8 cellular contexts compared by ENCODE assay signal in the genomic region with DNA sequence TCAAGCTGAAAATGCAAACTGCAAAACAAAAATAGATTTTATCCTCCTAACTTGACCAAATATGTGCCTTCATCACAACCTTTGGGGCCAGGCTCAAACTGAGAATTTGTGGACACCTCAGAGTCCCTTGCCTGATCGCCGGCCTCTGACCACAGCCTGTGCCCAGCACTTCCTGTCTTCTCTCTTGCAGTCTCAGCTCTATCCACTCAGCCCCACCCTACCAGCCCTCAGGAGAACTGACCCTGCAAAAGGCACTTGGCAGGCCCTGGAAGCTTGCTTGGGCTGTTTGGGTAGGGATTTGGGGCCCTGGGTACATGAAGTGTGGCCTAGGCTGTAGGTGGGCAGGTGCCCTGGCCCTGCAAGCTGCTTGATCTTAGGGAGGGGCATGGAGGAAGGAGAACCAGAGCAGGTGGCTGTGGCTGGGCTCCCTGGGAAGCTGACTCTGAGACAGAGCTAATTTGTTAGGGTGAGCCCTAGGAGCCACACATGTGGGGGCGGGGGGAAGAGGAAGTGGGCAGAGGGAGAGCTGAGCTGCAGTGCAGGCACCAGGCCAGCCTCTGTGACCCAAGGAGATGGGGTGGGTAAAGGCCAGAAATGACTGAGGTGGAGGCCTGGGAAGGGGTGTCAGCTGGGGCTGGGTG. TPM values are rescaled to one million over a fixed set of nuclear protein-coding genes. Genes with fewer than 3 reads are reported as not detected.
DNase-seq lines count a peak whose midpoint lies in the region; ATAC-seq and TF ChIP-seq lines count a peak whose summit lies in the region.

No MANE protein-coding gene starts in this region.

- POLR2A ChIA-PET in MCF 10A (lab: Yijun Ruan, JAX), result no interaction called here

- H3K27me3 ChIP-seq in BLaER1, result peaks cover 22% of the 10 kb centered on the region
- no peaks in the 10 kb centered on the region for H3K27me3 ChIP-seq in muscle layer of colon (ENCODE audit: control insufficient read depth in 1 of 2, insufficient read depth in 2 of 2, low read length in 2 of 2)
- no peaks in the 10 kb centered on the region for H3K27me3 ChIP-seq in BE2C

- no peaks in the 10 kb centered on the region for H3K36me3 ChIP-seq in BLaER1
- peaks cover 13% of the 10 kb centered on the region for H3K36me3 ChIP-seq in muscle layer of colon (ENCODE audit: insufficient read depth, low read length)
- no peaks in the 10 kb centered on the region for H3K36me3 ChIP-seq in BE2C

- 0 out of 2 replicates have a peak overlapping the region, but pooled peaks have one; percentile 34 for H3K9ac ChIP-seq in BLaER1
- H3K9ac ChIP-seq in muscle layer of colon (ENCODE audit: low read length), result no peak overlapping the region

- ATAC-seq in HG03432 (IDR thresholded peaks at IDR 0.05; ENCODE audit: unreplicated experiment) (peak; percentile 54), GM21825 (IDR thresholded peaks at IDR 0.05; ENCODE audit: unreplicated experiment) (no peak), GM21528 (IDR thresholded peaks at IDR 0.05; ENCODE audit: low FRiP score, unreplicated experiment) (no peak)
- ATAC-seq in activated T-helper 17 cell treated with anti-CD3 and anti-CD28 coated beads, Interleukin-2, amount 50 U/mL, for 72 hours (replicated peaks), result peak; percentile 42

- peaks cover 12% of the 10 kb centered on the region for H3K4me1 Mint-ChIP-seq in activated T-helper 17 cell treated with anti-CD3 and anti-CD28 coated beads, Interleukin-2, amount 50 U/mL, for 72 hours
- no peaks in the 10 kb centered on the region for H3K4me1 Mint-ChIP-seq in MCF 10A (ENCODE audit: insufficient read depth, unreplicated experiment)

- H3K27ac ChIP-seq in BLaER1 (no peak overlapping the region), muscle layer of colon (ENCODE audit: low read depth, low read length) (peak overlapping the region; percentile 17)

- H3K27ac Mint-ChIP-seq in activated T-helper 17 cell treated with anti-CD3 and anti-CD28 coated beads, Interleukin-2, amount 50 U/mL, for 72 hours, result peak overlapping the region; percentile 49
- no peak overlapping the region for H3K27ac Mint-ChIP-seq in MCF 10A (ENCODE audit: low read depth, unreplicated experiment)

- no peak overlapping the region for H3K4me3 ChIP-seq in BLaER1
- no peak overlapping the region for H3K4me3 ChIP-seq in muscle layer of colon (ENCODE audit: low read depth in 1 of 2, low read length in 2 of 2)
- H3K4me3 ChIP-seq in BE2C (ENCODE audit: low read depth, low read length), result no peak overlapping the region

- H3K9me3 Mint-ChIP-seq in activated T-helper 17 cell treated with anti-CD3 and anti-CD28 coated beads, Interleukin-2, amount 50 U/mL, for 72 hours, result no peaks in the 10 kb centered on the region
- no peaks in the 10 kb centered on the region for H3K9me3 Mint-ChIP-seq in MCF 10A (ENCODE audit: unreplicated experiment)

- H3K27me3 Mint-ChIP-seq in activated T-helper 17 cell treated with anti-CD3 and anti-CD28 coated beads, Interleukin-2, amount 50 U/mL, for 72 hours, result peaks cover 5% of the 10 kb centered on the region
- H3K27me3 Mint-ChIP-seq in MCF 10A (ENCODE audit: insufficient read depth, unreplicated experiment), result no peaks in the 10 kb centered on the region

- H3K4me1 ChIP-seq in BLaER1, result peaks cover 13% of the 10 kb centered on the region
- H3K4me1 ChIP-seq in muscle layer of colon (ENCODE audit: insufficient read depth, low read length), result peaks cover 37% of the 10 kb centered on the region
- no peaks in the 10 kb centered on the region for H3K4me1 ChIP-seq in BE2C

- intact Hi-C loops in MCF 10A (cut with micrococcal nuclease), result loop anchor here (5.0 kb wide), 1 partner anchor 903 kb away; no protein-coding TSS in a partner anchor

- no peaks in the 10 kb centered on the region for H3K9me3 ChIP-seq in BLaER1
- H3K9me3 ChIP-seq in muscle layer of colon (ENCODE audit: low read length), result no peaks in the 10 kb centered on the region
- no peaks in the 10 kb centered on the region for H3K9me3 ChIP-seq in BE2C

- no TSS peak for BruUV-seq in MCF 10A (replicated peaks; lab: Mats Ljungman, UMichigan)

- no peak for TF ChIP-seq CTCF in MCF 10A (IDR thresholded peaks at IDR 0.05; ENCODE audit: unreplicated experiment)
- no peak for TF ChIP-seq CTCF in BE2C (IDR thresholded peaks at IDR 0.05; ENCODE audit: low read depth, low read length)

- H4K20me1 ChIP-seq in BLaER1, result no peaks in the 10 kb centered on the region

- CTCF ChIA-PET in MCF 10A (lab: Yijun Ruan, JAX), result interaction anchor here (0.7 to 4.8 kb wide), 6 partner anchors 112 to 465 kb away, joined by 3 to 23 read pairs (median 4); a partner anchor contains a TSS

- no peaks in the 10 kb centered on the region for H3K36me3 Mint-ChIP-seq in activated T-helper 17 cell treated with anti-CD3 and anti-CD28 coated beads, Interleukin-2, amount 50 U/mL, for 72 hours (ENCODE audit: low read depth)
- no peaks in the 10 kb centered on the region for H3K36me3 Mint-ChIP-seq in MCF 10A (ENCODE audit: insufficient read depth, unreplicated experiment)

- peak overlapping the region; percentile 66 for H3K4me3 Mint-ChIP-seq in activated T-helper 17 cell treated with anti-CD3 and anti-CD28 coated beads, Interleukin-2, amount 50 U/mL, for 72 hours
- H3K4me3 Mint-ChIP-seq in MCF 10A (ENCODE audit: unreplicated experiment), result no peak overlapping the region

- no peak for DNase-seq in MCF 10A (ENCODE audit: unreplicated experiment)
- DNase-seq in BE2C, result no peak

- peak overlapping the region; percentile 64 for H3K4me2 ChIP-seq in BLaER1

RNA-seq across cellular contexts. Expression of a gene that starts 8.6 kb away (rescaled TPM):
- total RNA-seq in activated T-helper 17 cell treated with anti-CD3 and anti-CD28 coated beads, Interleukin-2, amount 50 U/mL, for 72 hours, result under 1 TPM; 0.37 to 0.66 TPM
- total RNA-seq in MCF 10A (2022), result not detected in 2 replicates
- polyA plus RNA-seq in BE2C (2012; ENCODE audit: insufficient read depth, insufficient read length, low read depth), result not detected

RNA-seq across cellular contexts. Expression of a gene that starts 58.7 kb away (rescaled TPM):
- 10 to 100 TPM; 47.0 to 70.5 TPM for total RNA-seq in activated T-helper 17 cell treated with anti-CD3 and anti-CD28 coated beads, Interleukin-2, amount 50 U/mL, for 72 hours
- total RNA-seq in MCF 10A (2022), result 59.7 and 73.3 TPM in 2 replicates
- polyA plus RNA-seq in BE2C (2012; ENCODE audit: insufficient read depth, insufficient read length, low read depth), result 94.3 TPM

RNA-seq across cellular contexts. Expression of a gene that starts 58.8 kb away (rescaled TPM):
- 10 to 100 TPM; 20.5 to 50.5 TPM for total RNA-seq in activated T-helper 17 cell treated with anti-CD3 and anti-CD28 coated beads, Interleukin-2, amount 50 U/mL, for 72 hours
- total RNA-seq in MCF 10A (2022), result 37.7 and 40.1 TPM in 2 replicates
- polyA plus RNA-seq in BE2C (2012; ENCODE audit: insufficient read depth, insufficient read length, low read depth), result 47.5 TPM

Comparison
In these comparisons a context has a peak if more than half of its experiments do, and no peak if none do; other contexts are left out.
1. ATAC-seq: peak in HG03432 (single experiment) and activated T-helper 17 cell treated with anti-CD3 and anti-CD28 coated beads, Interleukin-2, amount 50 U/mL, for 72 hours (single experiment); none in GM21825 (single experiment) and GM21528 (single experiment).